Comparison of ENCODE assay signal across 11 cellular contexts in genomic region chr7:122137291-122138077, GRCh38. TPM values are rescaled to one million over a fixed set of nuclear protein-coding genes. Genes with fewer than 3 reads are reported as not detected.
A peak's percentile ranks its signal among the peaks of the same experiment; 100 is the strongest.
DNase-seq lines count a peak whose midpoint lies in the region; ATAC-seq, FAIRE-seq and TF ChIP-seq lines count a peak whose summit lies in the region.
"Had no signal": no experiment of that assay in that cellular context is flagged by ENCODE, and none has a peak within 500 bp of the region (broad histone marks: within the 10 kb centered on the region; RNA-seq: fewer than 3 reads in every experiment).

No MANE protein-coding gene starts in this region.

- H3K4me3 ChIP-seq in ascending aorta, result peak overlapping the region; percentile 48 to 57
- peak overlapping the region; percentile 2 to 80 (median 61) for H3K4me3 ChIP-seq in keratinocyte (ENCODE audit: control insufficient read depth in 2 of 3, extremely low read depth in 1 of 3, insufficient read depth in 2 of 3, low read depth in 1 of 3, low read length in 3 of 3)
- peak overlapping the region; percentile 32 for H3K4me3 ChIP-seq in suprapubic skin

- no peaks in the 10 kb centered on the region for H4K20me1 ChIP-seq in keratinocyte (ENCODE audit: control insufficient read depth, extremely low read depth, insufficient read depth, low read length)

- intact Hi-C loops in ascending aorta (cut with DNase I), result no loop called here

- peaks cover 0 to 4% of the 10 kb centered on the region in 2 donors for H3K36me3 ChIP-seq in ascending aorta
- no peaks in the 10 kb centered on the region for H3K36me3 ChIP-seq in keratinocyte (ENCODE audit: control insufficient read depth in 2 of 2, extremely low read depth in 1 of 2, insufficient read depth in 2 of 2, low read length in 2 of 2)
- H3K36me3 ChIP-seq in suprapubic skin, result no peaks in the 10 kb centered on the region

- TF ChIP-seq EP300 in suprapubic skin (IDR thresholded peaks at IDR 0.05), result no peak

- H3K4me2 ChIP-seq in keratinocyte (ENCODE audit: control insufficient read depth, extremely low read depth, insufficient read depth, low read depth, low read length), result peak overlapping the region; percentile 99

- TF ChIP-seq POLR2A in suprapubic skin (IDR thresholded peaks at IDR 0.05), result no peak

- H3K9me3 ChIP-seq in ascending aorta, result no peaks in the 10 kb centered on the region
- no peaks in the 10 kb centered on the region for H3K9me3 ChIP-seq in keratinocyte (ENCODE audit: control insufficient read depth, low read depth, low read length)
- H3K9me3 ChIP-seq in suprapubic skin, result no peaks in the 10 kb centered on the region

- H3K27me3 ChIP-seq in ascending aorta (no peaks in the 10 kb centered on the region), keratinocyte (ENCODE audit: control insufficient read depth, extremely low read depth, insufficient read depth, low read length) (no peaks in the 10 kb centered on the region), suprapubic skin (no peaks in the 10 kb centered on the region)

- H3K4me1 ChIP-seq in ascending aorta, result peaks cover 0 to 24% of the 10 kb centered on the region in 2 donors
- peaks cover 50% of the 10 kb centered on the region for H3K4me1 ChIP-seq in keratinocyte (ENCODE audit: control insufficient read depth, extremely low read depth, insufficient read depth, low read length)
- peaks cover 27% of the 10 kb centered on the region for H3K4me1 ChIP-seq in suprapubic skin

- TF ChIP-seq CTCF in ascending aorta (IDR thresholded peaks at IDR 0.05) (no peak), keratinocyte (optimal IDR thresholded peaks at IDR 0.05 in 1 of 3, IDR thresholded peaks at IDR 0.05 in 1 of 3, conservative IDR thresholded peaks at IDR 0.05 in 1 of 3; ENCODE audit: extremely low read depth in 1 of 3, insufficient read depth in 2 of 3, low read length in 3 of 3) (no peak), suprapubic skin (IDR thresholded peaks at IDR 0.05) (no peak)

- H3K9me1 ChIP-seq in keratinocyte (ENCODE audit: control insufficient read depth, extremely low read depth, insufficient read depth, low read length), result peaks cover 4% of the 10 kb centered on the region

- ATAC-seq in HG03135 (IDR thresholded peaks at IDR 0.05; ENCODE audit: unreplicated experiment), result no peak
- ATAC-seq: activated naive CD4-positive, alpha-beta T cell treated with anti-CD3 and anti-CD28 coated beads, Interleukin-2, amount 50 U/mL, for 72 hours had no signal

- peaks cover 49% of the 10 kb centered on the region for H3K79me2 ChIP-seq in keratinocyte (ENCODE audit: control insufficient read depth, insufficient read depth, low read length)

- DNase-seq in NCI-H2029 treated with DMSO at 0.1 percent for 48 hours (lab: John Stamatoyannopoulos, UW), result peak; percentile 5
- DNase-seq in NCI-H2029 (lab: John Stamatoyannopoulos, UW), result no peak
- no peak for DNase-seq in ascending aorta (ENCODE audit: low spot score in 2 of 2)
- no peak for DNase-seq in keratinocyte (ENCODE audit: low read depth, low spot score)
- no peak for DNase-seq in suprapubic skin (ENCODE audit: low spot score in 2 of 2)
- no peak for DNase-seq in OCI-M2 (lab: John Stamatoyannopoulos, UW; ENCODE audit: unreplicated experiment)
- DNase-seq in NCI-H526 (lab: John Stamatoyannopoulos, UW), result no peak
- DNase-seq: NCI-H510A treated with DMSO at 0.1 percent for 48 hours had no signal

- H3K27ac ChIP-seq in ascending aorta (no peak overlapping the region), keratinocyte (ENCODE audit: control insufficient read depth, insufficient read depth, low read length) (peak overlapping the region; percentile 67), suprapubic skin (no peak overlapping the region)
- H3K27ac ChIP-seq: 22Rv1 had no signal

- no peak for FAIRE-seq in keratinocyte (lab: Jason Lieb, UNC)

- H3K9ac ChIP-seq in keratinocyte (ENCODE audit: control insufficient read depth, extremely low read depth, insufficient read depth, low read length), result peak overlapping the region; percentile 52

- H2AFZ ChIP-seq in keratinocyte (ENCODE audit: control insufficient read depth, low read length), result peak overlapping the region; percentile 77

- dilution Hi-C loops in keratinocyte (cut with MboI; ENCODE audit: extremely low pct_ligation_motif_present, low sequenced_read_pairs), result no loop called here

- WGBS in suprapubic skin, result 28% methylated on average over 5 of the region's 5 CpGs

RNA-seq across cellular contexts. Expression of gene AASS, which starts 6.6 kb away (rescaled TPM):
- total RNA-seq in ascending aorta, result 34.3 TPM
- 5.8 to 10.3 TPM (median 6.8 TPM) in 3 replicates for polyA plus RNA-seq in keratinocyte
- 4.4 TPM for polyA plus RNA-seq in keratinocyte (2011; ENCODE audit: low read depth)
- 1.6 and 2.1 TPM in 2 replicates for polyA plus RNA-seq in keratinocyte (2011; cell fraction: cytosol; rRNA removed)
- polyA plus RNA-seq in keratinocyte (2011; cell fraction: nucleus; rRNA removed), result 17.3 and 18.8 TPM in 2 replicates
- 2.3 and 9.2 TPM in 2 replicates for polyA plus RNA-seq in keratinocyte (2012; ENCODE audit: low replicate concordance)
- 8.4 to 21.4 TPM (median 9.5 TPM) in 3 replicates for polyA minus RNA-seq in keratinocyte
- polyA minus RNA-seq in keratinocyte (2011; cell fraction: cytosol; rRNA and poly(A)+ RNA removed), result 3.5 TPM
- 16.6 and 29.6 TPM in 2 replicates for polyA minus RNA-seq in keratinocyte (2011; cell fraction: nucleus; rRNA and poly(A)+ RNA removed)
- total RNA-seq in suprapubic skin, result 10 to 100 TPM in 3 of 4 donors, 1 to 10 TPM in 1; 7.9 to 20.6 (median 15.5) TPM
